22 cellular contexts compared by ENCODE assay signal in the genomic region with DNA sequence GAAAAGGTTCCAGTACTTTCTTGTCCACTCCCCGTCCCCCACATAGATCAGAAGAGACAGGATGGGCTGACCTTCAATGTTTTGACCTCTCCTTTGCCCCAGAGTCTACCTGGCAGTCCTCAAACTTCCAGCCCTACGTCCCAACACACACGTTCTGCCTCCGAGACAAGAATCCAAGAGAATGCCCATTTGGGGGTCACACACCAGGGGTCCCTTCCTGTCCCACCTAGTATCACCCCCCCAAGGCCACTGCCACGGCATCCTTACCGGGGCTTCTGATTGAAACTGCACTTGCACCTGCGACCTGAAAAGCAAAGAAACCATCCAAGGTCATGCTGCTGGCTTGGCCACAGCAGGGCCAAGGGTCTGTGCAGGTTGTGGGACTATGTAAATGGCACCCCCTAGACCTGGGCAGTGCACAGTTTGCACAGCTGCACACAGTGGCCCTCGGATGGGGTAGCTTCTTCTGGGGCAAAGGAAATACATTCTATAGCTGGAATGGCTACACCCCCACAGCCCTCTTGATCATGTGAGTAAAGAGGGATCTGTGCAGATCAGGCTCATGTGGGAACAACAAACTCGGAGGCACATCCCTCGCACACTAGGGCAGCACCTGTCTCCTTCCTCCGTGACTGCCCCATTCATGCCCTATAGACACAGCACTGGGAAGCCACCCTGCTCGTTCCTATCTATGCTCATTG. TPM values are rescaled to one million over a fixed set of nuclear protein-coding genes. Genes with fewer than 3 reads are reported as not detected.
DNase-seq lines count a peak whose midpoint lies in the region; ATAC-seq and TF ChIP-seq lines count a peak whose summit lies in the region.
"Had no signal": no experiment of that assay in that cellular context is flagged by ENCODE, and none has a peak within 500 bp of the region (broad histone marks: within the 10 kb centered on the region; RNA-seq: fewer than 3 reads in every experiment).

No MANE protein-coding gene starts in this region.

- H3K4me3 Mint-ChIP-seq in activated CD4-positive, alpha-beta T cell treated with anti-CD3 and anti-CD28 coated beads, Interleukin-2, amount 10 ng/mL, durations not matched to agents 7 days and 5 days, result no peak overlapping the region
- H3K4me3 Mint-ChIP-seq in T-helper 17 cell, result no peak overlapping the region

- H3K36me3 Mint-ChIP-seq in activated CD4-positive, alpha-beta T cell treated with anti-CD3 and anti-CD28 coated beads, Interleukin-2, amount 10 ng/mL, durations not matched to agents 7 days and 5 days (ENCODE audit: low read depth), result no peaks in the 10 kb centered on the region
- no peaks in the 10 kb centered on the region for H3K36me3 Mint-ChIP-seq in T-helper 17 cell (ENCODE audit: low read depth)

- peak overlapping the region; percentile 11 for H3K27ac Mint-ChIP-seq in activated CD4-positive, alpha-beta T cell treated with anti-CD3 and anti-CD28 coated beads, Interleukin-2, amount 10 ng/mL, durations not matched to agents 7 days and 5 days
- H3K27ac Mint-ChIP-seq in T-helper 17 cell, result peak overlapping the region; percentile 47

- H3K27ac ChIP-seq in lower lobe of right lung (peak overlapping the region; percentile 41), temporal lobe (ENCODE audit: low read depth, low read length) (peak overlapping the region; percentile 30), spleen (peak overlapping the region in 4 of 8 donors; percentile 55 to 66 (median 60))
- H3K27ac ChIP-seq: esophagus muscularis mucosa, WERI-Rb-1 had no signal

- no peaks in the 10 kb centered on the region for H3K9me3 ChIP-seq in T-helper 17 cell (ENCODE audit: control insufficient read depth, low read length, poor library complexity, severe bottlenecking)
- no peaks in the 10 kb centered on the region for H3K9me3 ChIP-seq in lower lobe of right lung
- H3K9me3 ChIP-seq in spleen, result no peaks in the 10 kb centered on the region
- H3K9me3 ChIP-seq: BE2C, esophagus muscularis mucosa, neutrophil had no signal

- no peak for ATAC-seq in T-helper 17 cell
- no peak for ATAC-seq in lower lobe of right lung

- 78 to 85% (median 78%) methylated on average over 12 of the region's 12 CpGs for whole genome bisulfite sequencing in spleen, 5 donors

- TF ChIP-seq CTCF in lower lobe of right lung (IDR thresholded peaks at IDR 0.05), result no peak
- no peak for TF ChIP-seq CTCF in spleen (IDR thresholded peaks at IDR 0.05 in 8 of 11, conservative IDR thresholded peaks at IDR 0.05 in 3 of 11)

- intact Hi-C loops in lower lobe of right lung (cut with DNase I), result loop anchor here (10.0 kb wide), 1 partner anchor 104 kb away; no protein-coding TSS in a partner anchor
- intact Hi-C loops in spleen (cut with DNase I; ENCODE audit: low total_unique reads), result loop anchor here (5.0 to 10.0 kb wide), 2 partner anchors 101 to 214 kb away; no protein-coding TSS in a partner anchor

- peaks cover 7% of the 10 kb centered on the region for H3K36me3 ChIP-seq in lower lobe of right lung
- peaks cover 0 to 41% (median 10%) of the 10 kb centered on the region in 6 donors for H3K36me3 ChIP-seq in spleen
- H3K36me3 ChIP-seq: neutrophil, WERI-Rb-1 had no signal

- H3K9me3 Mint-ChIP-seq in activated CD4-positive, alpha-beta T cell treated with anti-CD3 and anti-CD28 coated beads, Interleukin-2, amount 10 ng/mL, durations not matched to agents 7 days and 5 days, result no peaks in the 10 kb centered on the region

- no peaks in the 10 kb centered on the region for H3K4me1 Mint-ChIP-seq in activated CD4-positive, alpha-beta T cell treated with anti-CD3 and anti-CD28 coated beads, Interleukin-2, amount 10 ng/mL, durations not matched to agents 7 days and 5 days
- H3K4me1 Mint-ChIP-seq in T-helper 17 cell, result no peaks in the 10 kb centered on the region

- no peaks in the 10 kb centered on the region for H3K27me3 ChIP-seq in lower lobe of right lung (ENCODE audit: low read depth)
- no peaks in the 10 kb centered on the region for H3K27me3 ChIP-seq in spleen (replicated peaks in 1 of 7)
- H3K27me3 ChIP-seq: BE2C, esophagus muscularis mucosa, neutrophil had no signal

- H3K4me1 ChIP-seq in lower lobe of right lung (peaks cover 16% of the 10 kb centered on the region), spleen (peaks cover 4 to 54% (median 22%) of the 10 kb centered on the region in 6 donors)
- H3K4me1 ChIP-seq: BE2C had no signal

- H3K4me3 ChIP-seq in lower lobe of right lung (no peak overlapping the region), spleen (no peak overlapping the region)
- H3K4me3 ChIP-seq: esophagus muscularis mucosa had no signal

- H3K27me3 Mint-ChIP-seq in activated CD4-positive, alpha-beta T cell treated with anti-CD3 and anti-CD28 coated beads, Interleukin-2, amount 10 ng/mL, durations not matched to agents 7 days and 5 days, result peaks cover 13% of the 10 kb centered on the region
- H3K27me3 Mint-ChIP-seq in T-helper 17 cell, result peaks cover 32% of the 10 kb centered on the region

- no peak for DNase-seq in activated CD4-positive, alpha-beta T cell treated with anti-CD3 and anti-CD28 coated beads, Interleukin-2, amount 10 ng/mL, durations not matched to agents 7 days and 5 days
- DNase-seq in activated CD4-positive, alpha-beta T cell treated with anti-CD3 and anti-CD28 coated beads for 48 hours, result no peak
- DNase-seq in T-helper 17 cell (peak in 1 of 3 donors; percentile 4), lower lobe of right lung (peak; percentile 24), HPDE6-E6E7 (ENCODE audit: extremely low spot score) (no peak), spleen (no peak)
- no peak for DNase-seq in activated T-cell treated with anti-CD3 and anti-CD28 coated beads, Interleukin-2, amount 50 U/mL, for 1 hour
- DNase-seq: BE2C; central memory CD4-positive, alpha-beta T cell; effector CD8-positive, alpha-beta T cell; GOT3; NCI-H69; SIG-M5; stimulated activated naive CD4-positive, alpha-beta T cell; trophoblast cell; WERI-Rb-1 had no signal

- CTCF ChIA-PET in activated CD4-positive, alpha-beta T cell treated with anti-CD3 and anti-CD28 coated beads, Interleukin-2, amount 10 ng/mL, durations not matched to agents 7 days and 5 days (lab: Charles Lee), result interaction anchor here (0.5 to 3.5 kb wide), 5 partner anchors 33 to 212 kb away, joined by 4 to 25 read pairs (median 4); no protein-coding TSS in a partner anchor

- POLR2A ChIA-PET in activated CD4-positive, alpha-beta T cell treated with anti-CD3 and anti-CD28 coated beads, Interleukin-2, amount 10 ng/mL, durations not matched to agents 7 days and 5 days (lab: Charles Lee), result no interaction called here

- TF ChIP-seq POLR2A in spleen (IDR thresholded peaks at IDR 0.05), result no peak

RNA-seq across cellular contexts. Expression of a gene that starts 16.5 kb away (rescaled TPM):
- total RNA-seq in activated CD4-positive, alpha-beta T cell treated with anti-CD3 and anti-CD28 coated beads, Interleukin-2, amount 10 ng/mL, durations not matched to agents 7 days and 5 days, result 1 to 10 TPM in 1 of 2 experiments, under 1 TPM in 1; 0.97 to 1.3 TPM
- total RNA-seq in T-helper 17 cell, result 1 to 10 TPM in 1 of 2 donors, not detected in 1; 1.3 TPM
- total RNA-seq in lower lobe of right lung, result 2.8 TPM
- total RNA-seq in temporal lobe, result 0.49 TPM
- 10 to 100 TPM in 2 of 7 donors, 1 to 10 TPM in 5; 4.7 to 20.0 (median 7.3) TPM for total RNA-seq in spleen
- polyA plus RNA-seq in spleen, result 10 to 100 TPM in 1 of 3 donors, 1 to 10 TPM in 2; 8.3 to 18.4 (median 9.8) TPM
- total RNA-seq: A172 had no signal

RNA-seq across cellular contexts. Expression of a gene that starts 35.4 kb away (rescaled TPM):
- not detected for total RNA-seq in activated CD4-positive, alpha-beta T cell treated with anti-CD3 and anti-CD28 coated beads, Interleukin-2, amount 10 ng/mL, durations not matched to agents 7 days and 5 days
- total RNA-seq in T-helper 17 cell, result under 1 TPM in 1 of 2 donors, not detected in 1; 0.62 TPM
- 61.2 TPM for total RNA-seq in lower lobe of right lung
- 149 TPM for total RNA-seq in temporal lobe
- 100 to 1,000 TPM in 5 of 7 donors, 10 to 100 TPM in 2; 75.4 to 230 (median 140) TPM for total RNA-seq in spleen
- 10 to 100 TPM; 40.8 to 71.5 (median 51.4) TPM for polyA plus RNA-seq in spleen
- total RNA-seq: HT-29; T-helper 1 cell treated with Interleukin-12 subunit alpha and Interleukin-12 subunit beta and Interleukin-4 antibody, amounts not matched to agents 30 ng/mL and 1 ng/mL, for 36 hours had no signal

RNA-seq across cellular contexts. Expression of a gene that starts 44.0 kb away (rescaled TPM):
- under 1 TPM; 0.02 to 0.25 TPM for total RNA-seq in activated CD4-positive, alpha-beta T cell treated with anti-CD3 and anti-CD28 coated beads, Interleukin-2, amount 10 ng/mL, durations not matched to agents 7 days and 5 days
- total RNA-seq in T-helper 17 cell (under 1 TPM; 0.21 to 0.92 TPM), lower lobe of right lung (0.95 TPM), temporal lobe (9.1 TPM), spleen (10 to 100 TPM in 1 of 7 donors, 1 to 10 TPM in 5, under 1 TPM in 1; 0.54 to 10.7 (median 3.6) TPM)
- under 1 TPM; 0.07 to 0.41 (median 0.35) TPM for polyA plus RNA-seq in spleen
- total RNA-seq: A172, HT-29 had no signal

Comparison
In these comparisons a context has a peak if more than half of its experiments do, and no peak if none do; other contexts are left out.
1. RNA of a gene that starts 35.4 kb away (total RNA-seq): 149 TPM in temporal lobe (single experiment), 75.4 to 230 TPM in spleen and 61.2 TPM in lower lobe of right lung (single experiment); 0.62 TPM in T-helper 17 cell and not detected in activated CD4-positive, alpha-beta T cell treated with anti-CD3 and anti-CD28 coated beads, Interleukin-2, amount 10 ng/mL, durations not matched to agents 7 days and 5 days; every median in the first group is over 10 times any median in the second.